ENCODE assay signal across 8 cellular contexts in genomic region chr14:90758028-90758889, GRCh38. TPM values are rescaled to one million over a fixed set of nuclear protein-coding genes. Genes with fewer than 3 reads are reported as not detected.
A peak's percentile ranks its signal among the peaks of the same experiment; 100 is the strongest.
DNase-seq lines count a peak whose midpoint lies in the region; ATAC-seq and TF ChIP-seq lines count a peak whose summit lies in the region.

No MANE protein-coding gene starts in this region.

- TF ChIP-seq CTCF in GM12874 (IDR thresholded peaks at IDR 0.05; ENCODE audit: insufficient read depth, low read depth, low read length) (peak; percentile 97), adrenal gland (IDR thresholded peaks at IDR 0.05) (peak; percentile 57 to 95 (median 83)), left ventricle myocardium inferior (IDR thresholded peaks at IDR 0.05; ENCODE audit: borderline replicate concordance) (peak; percentile 90), prostate gland (IDR thresholded peaks at IDR 0.05) (peak; percentile 93 to 98 (median 96))

- H3K4me1 ChIP-seq in adrenal gland (replicated peaks in 1 of 2) (peaks cover 9 to 13% of the 10 kb centered on the region in 2 donors), left ventricle myocardium inferior (peaks cover 29% of the 10 kb centered on the region), prostate gland (replicated peaks) (peaks cover 8% of the 10 kb centered on the region), urinary bladder (ENCODE audit: insufficient read depth) (no peaks in the 10 kb centered on the region)

- peak; percentile 86 for DNase-seq in NCI-H1105 treated with DMSO at 0.1 percent for 48 hours (lab: John Stamatoyannopoulos, UW)
- DNase-seq in SW 1271 (lab: John Stamatoyannopoulos, UW), result peak; percentile 56 to 83
- peak; percentile 89 to 94 (median 93) for DNase-seq in adrenal gland
- DNase-seq in left ventricle myocardium inferior, result peak; percentile 92
- peak; percentile 91 for DNase-seq in prostate gland (ENCODE audit: low spot score)

- H3K36me3 ChIP-seq in adrenal gland (replicated peaks in 1 of 2) (no peaks in the 10 kb centered on the region), left ventricle myocardium inferior (peaks cover 3% of the 10 kb centered on the region), prostate gland (no peaks in the 10 kb centered on the region), urinary bladder (ENCODE audit: insufficient read depth) (no peaks in the 10 kb centered on the region)

- intact Hi-C loops in adrenal gland (cut with DNase I), result loop anchor here in 1 of 2 donors (5.0 to 10.0 kb wide), 2 partner anchors 361 to 453 kb away; partner anchors contain the start of gene CALM1
- intact Hi-C loops in left ventricle myocardium inferior (cut with micrococcal nuclease), result no loop called here
- intact Hi-C loops in prostate gland (cut with DNase I), result loop anchor here (2.0 to 5.0 kb wide), 3 partner anchors 61 to 456 kb away; partner anchors contain the start of gene CALM1

- 1 to 2% (median 1%) methylated on average over 17 to 70 of the region's 71 CpGs for WGBS in adrenal gland, 4 donors
- under 1% methylated on average over 45 of the region's 71 CpGs for WGBS in prostate gland
- 3% methylated on average over 68 of the region's 71 CpGs for WGBS in urinary bladder

- ATAC-seq in HG02678 (IDR thresholded peaks at IDR 0.05; ENCODE audit: unreplicated experiment), result peak; percentile 90

- TF ChIP-seq POLR2A in adrenal gland (IDR thresholded peaks at IDR 0.05), result peak; percentile 49 to 55
- peak; percentile 8 for TF ChIP-seq POLR2A in prostate gland (IDR thresholded peaks at IDR 0.05)

- peak overlapping the region in 2 of 4 donors; percentile 22 to 66 for H3K4me3 ChIP-seq in adrenal gland
- H3K4me3 ChIP-seq in left ventricle myocardium inferior, result peak overlapping the region; percentile 72
- H3K4me3 ChIP-seq in prostate gland, result peak overlapping the region; percentile 35 to 42
- peak overlapping the region; percentile 44 for H3K4me3 ChIP-seq in urinary bladder (ENCODE audit: low read depth, low read length)

- H3K9me3 ChIP-seq in adrenal gland (replicated peaks in 1 of 3), result no peaks in the 10 kb centered on the region
- H3K9me3 ChIP-seq in left ventricle myocardium inferior (replicated peaks), result peaks cover 10% of the 10 kb centered on the region
- H3K9me3 ChIP-seq in prostate gland, result no peaks in the 10 kb centered on the region

- H3K27ac ChIP-seq in adrenal gland, result peak overlapping the region in 4 of 5 donors; percentile 26 to 90 (median 80)
- H3K27ac ChIP-seq in left ventricle myocardium inferior (replicated peaks), result peak overlapping the region; percentile 98
- peak overlapping the region; percentile 85 to 87 for H3K27ac ChIP-seq in prostate gland
- peak overlapping the region; percentile 93 for H3K27ac ChIP-seq in urinary bladder (ENCODE audit: low read depth)

- H3K27me3 ChIP-seq in adrenal gland (no peaks in the 10 kb centered on the region), left ventricle myocardium inferior (ENCODE audit: low read depth) (no peaks in the 10 kb centered on the region), prostate gland (replicated peaks; ENCODE audit: insufficient read depth) (no peaks in the 10 kb centered on the region)

RNA-seq across cellular contexts. Expression of gene TTC7B, which starts 58.0 kb away (rescaled TPM):
- total RNA-seq in adrenal gland, result 10 to 100 TPM; 13.6 to 58.4 (median 26.0) TPM
- 10 to 100 TPM in 2 of 3 donors, 1 to 10 TPM in 1; 10.0 to 13.6 (median 11.7) TPM for polyA plus RNA-seq in adrenal gland
- 55.5 TPM for total RNA-seq in left ventricle myocardium inferior
- total RNA-seq in prostate gland, result 10 to 100 TPM; 25.0 to 40.7 TPM
- total RNA-seq in urinary bladder, result 20.0 TPM
- 48.9 TPM for polyA plus RNA-seq in urinary bladder
